8 cellular contexts compared by ENCODE assay signal in genomic region chr10:86376852-86377796, GRCh38. TPM values are rescaled to one million over a fixed set of nuclear protein-coding genes. Genes with fewer than 3 reads are reported as not detected.
DNase-seq lines count a peak whose midpoint lies in the region; ATAC-seq and TF ChIP-seq lines count a peak whose summit lies in the region.

No MANE protein-coding gene starts in this region.

- H3K4me1 ChIP-seq in mesenchymal stem cell (ENCODE audit: control insufficient read depth, insufficient read depth, low read depth, low read length) = peaks cover 7% of the 10 kb centered on the region

- H2BK120ac ChIP-seq in mesenchymal stem cell (ENCODE audit: low read depth, low read length) = no peak overlapping the region

- no peak overlapping the region for H3K27ac ChIP-seq in mesenchymal stem cell (ENCODE audit: low read length, poor library complexity, severe bottlenecking)

- CTCF ChIA-PET in activated CD4-positive, alpha-beta memory T cell treated with anti-CD3 and anti-CD28 coated beads for 36 hours (lab: Charles Lee) = interaction anchor here (1.0 to 3.0 kb wide), 7 partner anchors 12 to 1837 kb away, joined by 3 to 12 read pairs (median 5); no protein-coding TSS in a partner anchor

- peak; percentile 96 for ATAC-seq in GM18511 (IDR thresholded peaks at IDR 0.05; ENCODE audit: unreplicated experiment)
- peak; percentile 90 for ATAC-seq in HG02970 (IDR thresholded peaks at IDR 0.05; ENCODE audit: low FRiP score, unreplicated experiment)

- intact Hi-C loops in activated CD4-positive, alpha-beta memory T cell treated with anti-CD3 and anti-CD28 coated beads for 36 hours (cut with micrococcal nuclease) = loop anchor here (2.0 to 5.0 kb wide), 4 partner anchors 114 to 1835 kb away; no protein-coding TSS in a partner anchor

- peak overlapping the region in 1 of 2 experiments; percentile 63 for H3K4me3 ChIP-seq in mesenchymal stem cell (ENCODE audit: insufficient read depth in 1 of 2, low read depth in 1 of 2, low read length in 2 of 2)

- no peak overlapping the region for H3K4me3 Mint-ChIP-seq in activated CD4-positive, alpha-beta memory T cell treated with anti-CD3 and anti-CD28 coated beads for 36 hours

- no peak overlapping the region for H3K23ac ChIP-seq in mesenchymal stem cell (ENCODE audit: low read length in 2 of 2)

- H3K18ac ChIP-seq in mesenchymal stem cell (ENCODE audit: low read depth in 1 of 2, low read length in 2 of 2) = no peak overlapping the region

- H3K9me3 ChIP-seq in mesenchymal stem cell (ENCODE audit: control insufficient read depth, low read length) = no peaks in the 10 kb centered on the region

- no peaks in the 10 kb centered on the region for H3K36me3 Mint-ChIP-seq in activated CD4-positive, alpha-beta memory T cell treated with anti-CD3 and anti-CD28 coated beads for 36 hours

- peak; percentile 67 for TF ChIP-seq CTCF in AG09319 (IDR thresholded peaks at IDR 0.05; ENCODE audit: low read depth, low read length)

- H2BK12ac ChIP-seq in mesenchymal stem cell (ENCODE audit: low read length in 2 of 2) = no peak overlapping the region

- H3K14ac ChIP-seq in mesenchymal stem cell (ENCODE audit: low read length in 2 of 2) = peak overlapping the region in 1 of 2 experiments; percentile 68

- H3K9me3 Mint-ChIP-seq in activated CD4-positive, alpha-beta memory T cell treated with anti-CD3 and anti-CD28 coated beads for 36 hours = no peaks in the 10 kb centered on the region

- peak overlapping the region; percentile 57 for H2AFZ ChIP-seq in mesenchymal stem cell (ENCODE audit: low read depth, low read length)

- H2AK5ac ChIP-seq in mesenchymal stem cell (ENCODE audit: low read length, severe bottlenecking) = no peak overlapping the region

- H3K27me3 Mint-ChIP-seq in activated CD4-positive, alpha-beta memory T cell treated with anti-CD3 and anti-CD28 coated beads for 36 hours = peaks cover 15% of the 10 kb centered on the region

- peaks cover 1% of the 10 kb centered on the region for H3K4me1 Mint-ChIP-seq in activated CD4-positive, alpha-beta memory T cell treated with anti-CD3 and anti-CD28 coated beads for 36 hours (ENCODE audit: low read depth)

- no peaks in the 10 kb centered on the region for H3K79me1 ChIP-seq in mesenchymal stem cell (replicated peaks; ENCODE audit: low read length, poor library complexity, severe bottlenecking)

- H3K9ac ChIP-seq in mesenchymal stem cell (ENCODE audit: low read length) = peak overlapping the region; percentile 32

- 20% methylated on average over 61 of the region's 68 CpGs for WGBS in mesenchymal stem cell

- no peak overlapping the region for H3K4ac ChIP-seq in mesenchymal stem cell (ENCODE audit: low read depth in 1 of 2, low read length in 2 of 2)

- DNase-seq in AG09319 (ENCODE audit: extremely low read depth, low read depth) (no peak), NCI-H460 (ENCODE audit: extremely low read depth, low read depth) (peak; percentile 59), ecto neural progenitor cell (ENCODE audit: low spot score) (peak; percentile 93), mesenchymal stem cell (peak; percentile 45)
- DNase-seq in activated CD4-positive, alpha-beta memory T cell treated with anti-CD3 and anti-CD28 coated beads for 36 hours = peak; percentile 88
- peak; percentile 77 to 82 for DNase-seq in stimulated activated CD8-positive, alpha-beta memory T cell treated with anti-CD3 and anti-CD28 coated beads, Interleukin-2, amount 100 ng/mL, for 48 hours (ENCODE audit: low read depth in 2 of 2)

- no peak overlapping the region for H2BK5ac ChIP-seq in mesenchymal stem cell (ENCODE audit: low read depth, low read length, poor library complexity, severe bottlenecking)

- H3K4me2 ChIP-seq in mesenchymal stem cell (ENCODE audit: low read length, poor library complexity, severe bottlenecking) = peak overlapping the region; percentile 83

- no peak overlapping the region for H3K27ac Mint-ChIP-seq in activated CD4-positive, alpha-beta memory T cell treated with anti-CD3 and anti-CD28 coated beads for 36 hours

- no peak overlapping the region for H4K91ac ChIP-seq in mesenchymal stem cell (ENCODE audit: low read length)

- no peak overlapping the region for H2BK15ac ChIP-seq in mesenchymal stem cell (ENCODE audit: low read depth, poor library complexity, severe bottlenecking)

- POLR2A ChIA-PET in activated CD4-positive, alpha-beta memory T cell treated with anti-CD3 and anti-CD28 coated beads for 36 hours (lab: Charles Lee) = no interaction called here

- no peaks in the 10 kb centered on the region for H3K36me3 ChIP-seq in mesenchymal stem cell (ENCODE audit: control insufficient read depth in 1 of 2, insufficient read depth in 2 of 2, low read depth in 1 of 2, low read length in 2 of 2)

- peaks cover 50 to 84% of the 10 kb centered on the region in 2 experiments for H3K27me3 ChIP-seq in mesenchymal stem cell (ENCODE audit: control insufficient read depth in 1 of 2, insufficient read depth in 1 of 2, low read length in 2 of 2)

- no peak overlapping the region for H4K8ac ChIP-seq in mesenchymal stem cell (ENCODE audit: low read length)

RNA-seq across cellular contexts. Expression of gene GRID1, which starts 10.5 kb away (rescaled TPM):
- 0.05 and 0.09 TPM in 2 replicates for total RNA-seq in NCI-H460 (2014; rRNA removed; shearing (Covaris generic))
- polyA plus RNA-seq in NCI-H460 (2014; cell fraction: nucleus; rRNA removed) = 0.15 TPM in 1 of 2 replicates, not detected in the other
- total RNA-seq in activated CD4-positive, alpha-beta memory T cell treated with anti-CD3 and anti-CD28 coated beads for 36 hours = not detected
- polyA plus RNA-seq in mesenchymal stem cell (2013, experiment 1 of 2) = 0.23 TPM
- 0.29 TPM for polyA plus RNA-seq in mesenchymal stem cell (2013, experiment 2 of 2)
